In genomic region chr21:27134513-27134912, GRCh38 we compare ENCODE assay signal across 19 cellular contexts.
A peak's percentile ranks its signal among the peaks of the same experiment; 100 is the strongest.
DNase-seq lines count a peak whose midpoint lies in the region; ATAC-seq and TF ChIP-seq lines count a peak whose summit lies in the region.
"Had no signal": no experiment of that assay in that cellular context is flagged by ENCODE, and none has a peak within 500 bp of the region (broad histone marks: within the 10 kb centered on the region; RNA-seq: fewer than 3 reads in every experiment).

No MANE protein-coding gene starts in this region.

- TF ChIP-seq POLR2A in erythroblast (IDR thresholded peaks at IDR 0.05; ENCODE audit: low read length) = no peak

- DNase-seq in NCI-H1092 (lab: John Stamatoyannopoulos, UW) = peak; percentile 0
- no peak for DNase-seq in NCI-H1092 treated with DMSO at 0.1 percent for 48 hours (lab: John Stamatoyannopoulos, UW)
- peak; percentile 54 for DNase-seq in NCI-H524 treated with DMSO at 0.1 percent for 48 hours (lab: John Stamatoyannopoulos, UW)
- DNase-seq in astrocyte of the spinal cord (ENCODE audit: low read depth, low spot score) = peak; percentile 2
- peak; percentile 4 for DNase-seq in mesenchymal stem cell
- DNase-seq in erythroblast (lab: John Stamatoyannopoulos, UW) = no peak
- DNase-seq: 8988T; DMS153; effector memory CD4-positive, alpha-beta T cell; left lung; NCI-H146; right cardiac atrium; upper lobe of right lung had no signal

- H3K27me3 ChIP-seq in mesenchymal stem cell (ENCODE audit: control insufficient read depth in 1 of 2, insufficient read depth in 1 of 2, low read length in 2 of 2) = no peaks in the 10 kb centered on the region
- H3K27me3 ChIP-seq: BLaER1 treated with 17β-estradiol and CSF1 and Interleukin-3, amounts not matched to agents 10 nM and 100 nM; left lung; neutrophil; upper lobe of right lung had no signal

- no peak overlapping the region for H2AK5ac ChIP-seq in mesenchymal stem cell (ENCODE audit: low read length, severe bottlenecking)

- no peak for TF ChIP-seq CTCF in astrocyte of the spinal cord (IDR thresholded peaks at IDR 0.05; ENCODE audit: low read depth, low read length)

- H2BK12ac ChIP-seq in mesenchymal stem cell (ENCODE audit: low read length in 2 of 2) = no peak overlapping the region

- no peak overlapping the region for H3K14ac ChIP-seq in mesenchymal stem cell (ENCODE audit: low read length in 2 of 2)

- no peak overlapping the region for H3K9ac ChIP-seq in mesenchymal stem cell (ENCODE audit: low read length)
- H3K9ac ChIP-seq: BLaER1 treated with 17β-estradiol and CSF1 and Interleukin-3, amounts not matched to agents 10 nM and 100 nM had no signal

- H3K4me1 ChIP-seq in mesenchymal stem cell (ENCODE audit: control insufficient read depth, insufficient read depth, low read depth, low read length) = no peaks in the 10 kb centered on the region
- H3K4me1 ChIP-seq: BLaER1 treated with 17β-estradiol and CSF1 and Interleukin-3, amounts not matched to agents 10 nM and 100 nM; HAP-1; left lung; upper lobe of right lung had no signal

- ATAC-seq in activated CD4-positive, CD25-positive, alpha-beta regulatory T cell treated with anti-CD3 and anti-CD28 coated beads, Interleukin-2, amount 50 U/mL, for 24 hours = no peak
- ATAC-seq in GM18867 (IDR thresholded peaks at IDR 0.05; ENCODE audit: unreplicated experiment) = no peak
- ATAC-seq: left lung, right cardiac atrium, upper lobe of right lung, WTC11 had no signal

- H3K23ac ChIP-seq in mesenchymal stem cell (ENCODE audit: low read length in 2 of 2) = no peak overlapping the region

- in situ Hi-C loops in astrocyte of the spinal cord (cut with HindIII; ENCODE audit: low sequenced_read_pairs) = no loop called here

- no peak overlapping the region for H3K4me2 ChIP-seq in mesenchymal stem cell (ENCODE audit: low read length, poor library complexity, severe bottlenecking)
- H3K4me2 ChIP-seq: BLaER1 treated with 17β-estradiol and CSF1 and Interleukin-3, amounts not matched to agents 10 nM and 100 nM had no signal

- H3K9me3 ChIP-seq in mesenchymal stem cell (ENCODE audit: control insufficient read depth, low read length) = no peaks in the 10 kb centered on the region
- H3K9me3 ChIP-seq: BLaER1 treated with 17β-estradiol and CSF1 and Interleukin-3, amounts not matched to agents 10 nM and 100 nM; HAP-1; left lung; neutrophil; upper lobe of right lung had no signal

- H3K79me1 ChIP-seq in mesenchymal stem cell (replicated peaks; ENCODE audit: low read length, poor library complexity, severe bottlenecking) = no peaks in the 10 kb centered on the region

- H3K18ac ChIP-seq in mesenchymal stem cell (ENCODE audit: low read depth in 1 of 2, low read length in 2 of 2) = no peak overlapping the region

- H3K4me3 ChIP-seq in astrocyte of the spinal cord (ENCODE audit: low read depth, low read length) (no peak overlapping the region), mesenchymal stem cell (ENCODE audit: insufficient read depth in 1 of 2, low read depth in 1 of 2, low read length in 2 of 2) (no peak overlapping the region)
- H3K4me3 ChIP-seq: BLaER1 treated with 17β-estradiol and CSF1 and Interleukin-3, amounts not matched to agents 10 nM and 100 nM; HAP-1; left lung; upper lobe of right lung had no signal

- no peak overlapping the region for H2BK5ac ChIP-seq in mesenchymal stem cell (ENCODE audit: low read depth, low read length, poor library complexity, severe bottlenecking)

- H4K91ac ChIP-seq in mesenchymal stem cell (ENCODE audit: low read length) = no peak overlapping the region

- no peak overlapping the region for H4K8ac ChIP-seq in mesenchymal stem cell (ENCODE audit: low read length)

- 88% methylated on average over 1 of the region's 1 CpG for WGBS in mesenchymal stem cell

- no peak overlapping the region for H3K4ac ChIP-seq in mesenchymal stem cell (ENCODE audit: low read depth in 1 of 2, low read length in 2 of 2)

- H3K36me3 ChIP-seq in mesenchymal stem cell (ENCODE audit: control insufficient read depth in 1 of 2, insufficient read depth in 2 of 2, low read depth in 1 of 2, low read length in 2 of 2) = no peaks in the 10 kb centered on the region
- H3K36me3 ChIP-seq: BLaER1 treated with 17β-estradiol and CSF1 and Interleukin-3, amounts not matched to agents 10 nM and 100 nM; HAP-1; left lung; neutrophil; upper lobe of right lung had no signal

- H2AFZ ChIP-seq in mesenchymal stem cell (ENCODE audit: low read depth, low read length) = no peak overlapping the region

- H2BK15ac ChIP-seq in mesenchymal stem cell (ENCODE audit: low read depth, poor library complexity, severe bottlenecking) = no peak overlapping the region

- H3K27ac ChIP-seq in mesenchymal stem cell (ENCODE audit: low read length, poor library complexity, severe bottlenecking) = no peak overlapping the region
- H3K27ac ChIP-seq: BLaER1 treated with 17β-estradiol and CSF1 and Interleukin-3, amounts not matched to agents 10 nM and 100 nM; left lung; neutrophil; upper lobe of right lung had no signal

- H2BK120ac ChIP-seq in mesenchymal stem cell (ENCODE audit: low read depth, low read length) = no peak overlapping the region

Comparison
In these comparisons a context has a peak if more than half of its experiments do, and no peak if none do; other contexts are left out.
1. DNase-seq: peak in NCI-H1092 (single experiment), NCI-H524 treated with DMSO at 0.1 percent for 48 hours (single experiment), astrocyte of the spinal cord (single experiment) and mesenchymal stem cell (single experiment); none in NCI-H1092 treated with DMSO at 0.1 percent for 48 hours (single experiment) and erythroblast (0 of 2).